ENCODE assay signal across 8 cellular contexts in the genomic region with DNA sequence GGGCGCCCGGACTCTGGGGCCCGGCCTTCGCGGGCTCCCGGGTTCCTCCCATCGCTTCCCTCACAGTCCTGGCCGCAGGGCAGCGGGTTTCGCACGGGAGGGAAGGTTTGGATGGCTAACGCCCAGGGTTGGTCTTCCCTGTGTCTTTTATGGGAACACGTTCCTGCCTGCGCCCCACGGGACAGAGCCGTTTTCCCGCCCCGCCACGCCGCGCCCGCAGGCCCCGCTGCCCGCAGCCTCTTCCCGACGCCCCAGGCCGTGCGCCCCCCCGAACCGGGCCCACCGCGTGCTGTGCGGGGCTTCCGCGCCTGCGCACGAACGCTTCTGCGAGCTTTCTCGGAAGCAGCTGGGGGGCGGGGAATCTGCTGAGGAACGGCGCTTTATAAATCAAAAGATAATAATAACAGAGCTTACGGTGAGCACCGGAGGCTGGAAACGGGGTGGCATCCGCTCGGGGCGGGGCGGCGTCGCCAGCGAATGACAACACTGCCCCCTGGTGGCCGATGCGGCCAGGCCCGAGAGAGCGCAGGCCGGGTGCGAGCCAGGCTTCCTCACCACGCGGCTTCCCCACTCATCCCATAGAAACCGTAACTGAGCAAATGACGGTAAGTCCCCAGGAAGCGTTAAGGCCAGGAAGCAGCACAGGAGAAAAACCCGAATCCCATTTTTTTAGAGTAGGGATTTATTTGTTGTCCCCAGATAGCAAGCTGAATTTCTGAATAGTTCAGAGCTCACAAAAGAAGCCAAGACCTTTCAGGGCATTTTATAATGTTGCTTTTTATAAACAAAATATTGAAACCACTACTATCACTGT.
DNase-seq lines count a peak whose midpoint lies in the region; ATAC-seq, FAIRE-seq and TF ChIP-seq lines count a peak whose summit lies in the region.

No MANE protein-coding gene starts in this region.

- H3K4me3 ChIP-seq in fibroblast of pulmonary artery (replicated peaks; ENCODE audit: low read depth, low read length): peak overlapping the region; percentile 34

- H3K27ac Mint-ChIP-seq in activated T-helper 17 cell treated with anti-CD3 and anti-CD28 coated beads, Interleukin-2, amount 50 U/mL, for 72 hours: no peak overlapping the region
- H3K27ac Mint-ChIP-seq in natural killer cell: no peak overlapping the region
- peak overlapping the region; percentile 67 for H3K27ac Mint-ChIP-seq in stimulated activated memory B cell treated with anti-CD40 and anti-IgM and Interleukin-4, amounts not matched to agents 10 μg/mL and 1 μg/mL and 100 μg/mL, for 72 hours

- DNase-seq in KBM-7 (peak; percentile 83), RCC 7860 (ENCODE audit: low spot score) (peak; percentile 53), fibroblast of pulmonary artery (ENCODE audit: low read depth) (peak; percentile 92), natural killer cell (peak; percentile 74)

- H3K36me3 Mint-ChIP-seq in activated T-helper 17 cell treated with anti-CD3 and anti-CD28 coated beads, Interleukin-2, amount 50 U/mL, for 72 hours (ENCODE audit: low read depth): no peaks in the 10 kb centered on the region
- no peaks in the 10 kb centered on the region for H3K36me3 Mint-ChIP-seq in natural killer cell
- H3K36me3 Mint-ChIP-seq in stimulated activated memory B cell treated with anti-CD40 and anti-IgM and Interleukin-4, amounts not matched to agents 10 μg/mL and 1 μg/mL and 100 μg/mL, for 72 hours: no peaks in the 10 kb centered on the region

- in situ Hi-C loops in KBM-7 (cut with MboI; ENCODE audit: low pct_unique_long_range_greater_than_20kb, low sequenced_read_pairs): loop anchor here (25.0 kb wide), 1 partner anchor 1047 kb away; no protein-coding TSS in a partner anchor

- intact Hi-C loops in natural killer cell (cut with micrococcal nuclease): loop anchor here (1.0 to 5.0 kb wide), 3 partner anchors 437 to 1038 kb away; no protein-coding TSS in a partner anchor

- H3K4me1 Mint-ChIP-seq in activated T-helper 17 cell treated with anti-CD3 and anti-CD28 coated beads, Interleukin-2, amount 50 U/mL, for 72 hours: no peaks in the 10 kb centered on the region
- H3K4me1 Mint-ChIP-seq in natural killer cell: peaks cover 0 to 5% of the 10 kb centered on the region in 2 donors
- H3K4me1 Mint-ChIP-seq in stimulated activated memory B cell treated with anti-CD40 and anti-IgM and Interleukin-4, amounts not matched to agents 10 μg/mL and 1 μg/mL and 100 μg/mL, for 72 hours: peaks cover 6% of the 10 kb centered on the region

- H3K27me3 Mint-ChIP-seq in activated T-helper 17 cell treated with anti-CD3 and anti-CD28 coated beads, Interleukin-2, amount 50 U/mL, for 72 hours: peaks cover 20% of the 10 kb centered on the region
- H3K27me3 Mint-ChIP-seq in natural killer cell (ENCODE audit: low read depth in 2 of 2): peaks cover 11 to 20% of the 10 kb centered on the region in 2 donors
- peaks cover 27% of the 10 kb centered on the region for H3K27me3 Mint-ChIP-seq in stimulated activated memory B cell treated with anti-CD40 and anti-IgM and Interleukin-4, amounts not matched to agents 10 μg/mL and 1 μg/mL and 100 μg/mL, for 72 hours

- FAIRE-seq in RCC 7860 (lab: Jason Lieb, UNC): no peak

- no peak overlapping the region for H3K27ac ChIP-seq in C4-2B

- H3K9me3 Mint-ChIP-seq in activated T-helper 17 cell treated with anti-CD3 and anti-CD28 coated beads, Interleukin-2, amount 50 U/mL, for 72 hours: no peaks in the 10 kb centered on the region
- no peaks in the 10 kb centered on the region for H3K9me3 Mint-ChIP-seq in natural killer cell
- H3K9me3 Mint-ChIP-seq in stimulated activated memory B cell treated with anti-CD40 and anti-IgM and Interleukin-4, amounts not matched to agents 10 μg/mL and 1 μg/mL and 100 μg/mL, for 72 hours: no peaks in the 10 kb centered on the region

- H3K4me3 Mint-ChIP-seq in activated T-helper 17 cell treated with anti-CD3 and anti-CD28 coated beads, Interleukin-2, amount 50 U/mL, for 72 hours: peak overlapping the region; percentile 68
- peak overlapping the region; percentile 81 for H3K4me3 Mint-ChIP-seq in natural killer cell
- peak overlapping the region; percentile 81 for H3K4me3 Mint-ChIP-seq in stimulated activated memory B cell treated with anti-CD40 and anti-IgM and Interleukin-4, amounts not matched to agents 10 μg/mL and 1 μg/mL and 100 μg/mL, for 72 hours

- ATAC-seq in GM21360 (IDR thresholded peaks at IDR 0.05; ENCODE audit: unreplicated experiment) (peak; percentile 81), natural killer cell (peak; percentile 91 to 99 (median 96))
- peak; percentile 96 for ATAC-seq in activated T-helper 17 cell treated with anti-CD3 and anti-CD28 coated beads, Interleukin-2, amount 50 U/mL, for 72 hours (replicated peaks)
- peak; percentile 91 for ATAC-seq in stimulated activated memory B cell treated with anti-CD40 and anti-IgM and Interleukin-4, amounts not matched to agents 10 μg/mL and 1 μg/mL and 100 μg/mL, for 72 hours

- TF ChIP-seq CTCF in C4-2B (conservative IDR thresholded peaks at IDR 0.05) (peak; percentile 99), fibroblast of pulmonary artery (IDR thresholded peaks at IDR 0.05; ENCODE audit: low read length, missing control alignments) (peak; percentile 88), natural killer cell (IDR thresholded peaks at IDR 0.05) (peak; percentile 98)
